10 cellular contexts compared by ENCODE assay signal in the genomic region with DNA sequence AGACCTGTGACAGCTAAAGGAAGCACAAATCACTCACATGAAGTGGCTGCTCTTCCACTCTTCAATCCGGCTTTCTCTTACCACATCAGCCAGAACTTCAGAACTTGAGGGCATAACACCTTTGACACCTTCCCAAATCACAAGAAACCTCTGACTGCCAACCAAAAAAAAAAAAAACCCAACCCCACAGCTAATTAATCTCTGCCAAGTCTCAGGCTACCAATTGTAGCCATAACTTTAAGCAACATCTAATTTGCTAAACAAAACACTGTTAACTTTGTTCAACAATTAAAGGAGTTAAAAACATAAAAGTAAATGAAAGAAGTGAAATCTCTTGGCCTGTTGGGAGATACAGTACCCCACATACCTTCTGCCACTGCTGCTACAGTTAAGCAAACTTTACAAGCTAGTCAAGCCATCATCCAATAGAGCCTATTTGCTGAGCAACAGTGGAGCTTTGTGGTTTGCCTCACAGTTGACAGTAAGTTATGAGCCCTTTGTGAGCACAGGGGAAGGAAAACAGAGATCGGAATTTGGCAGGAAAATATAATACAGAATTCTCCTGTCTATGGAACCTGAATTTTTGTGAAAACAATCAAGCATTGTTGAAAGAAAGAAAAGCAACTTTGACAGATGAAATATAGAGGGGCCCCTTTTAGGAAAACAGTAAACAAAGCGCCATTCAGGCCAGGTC. TPM values are rescaled to one million over a fixed set of nuclear protein-coding genes. Genes with fewer than 3 reads are reported as not detected.
DNase-seq lines count a peak whose midpoint lies in the region; ATAC-seq and TF ChIP-seq lines count a peak whose summit lies in the region.
"Had no signal": no experiment of that assay in that cellular context is flagged by ENCODE, and none has a peak within 500 bp of the region (broad histone marks: within the 10 kb centered on the region; RNA-seq: fewer than 3 reads in every experiment).

A gene (minus strand): TSS at position 490 of the 694 bp plus-strand sequence. CDS start 15,298 bp downstream, outside the sequence.

- no peaks in the 10 kb centered on the region for H3K36me3 ChIP-seq in A673 (ENCODE audit: insufficient read depth, low read length, poor library complexity, severe bottlenecking)

- no peaks in the 10 kb centered on the region for H3K9me3 ChIP-seq in A673 (ENCODE audit: low read depth, low read length, poor library complexity, severe bottlenecking)

- H3K4me3 ChIP-seq in A673 (ENCODE audit: low read depth, low read length, poor library complexity, severe bottlenecking) (peak within 1 kb of the TSS; percentile 34), fibroblast of pulmonary artery (replicated peaks; ENCODE audit: low read depth, low read length) (no peak within 1 kb of the TSS)

- H3K36me3 Mint-ChIP-seq in mesothelial cell of epicardium (no peaks in the 10 kb centered on the region), T-cell (no peaks in the 10 kb centered on the region)
- H3K36me3 Mint-ChIP-seq: memory B cell had no signal

- POLR2A ChIA-PET in A673 (lab: Charles Lee; ENCODE audit: low non-redundant PET) = no interaction called here
- POLR2A ChIA-PET in T-cell (lab: Charles Lee) = no interaction called here

- TF ChIP-seq CTCF in A673 (conservative IDR thresholded peaks at IDR 0.05; ENCODE audit: low read depth, low read length) (no peak), fibroblast of pulmonary artery (IDR thresholded peaks at IDR 0.05; ENCODE audit: low read length, missing control alignments) (no peak), mesothelial cell of epicardium (IDR thresholded peaks at IDR 0.05; ENCODE audit: unreplicated experiment) (no peak)

- DNase-seq in A673 (ENCODE audit: low spot score) (peak; percentile 39), NCI-H460 (ENCODE audit: extremely low read depth, low read depth) (peak; percentile 26), fibroblast of pulmonary artery (ENCODE audit: low read depth) (peak; percentile 20), mesothelial cell of epicardium (ENCODE audit: low spot score in 2 of 2, unreplicated experiment in 2 of 2) (no peak), T-cell (no peak), NCI-H187 treated with DMSO at 0.1 percent for 48 hours (lab: John Stamatoyannopoulos, UW) (no peak)
- DNase-seq in activated effector memory CD4-positive, alpha-beta T cell treated with anti-CD3 and anti-CD28 coated beads, Interleukin-2, amount 50 U/mL, for 16 hours = no peak
- DNase-seq: NCI-H1694 treated with DMSO at 0.1 percent for 48 hours had no signal

- H3K4me1 ChIP-seq in A673 (ENCODE audit: insufficient read depth, low read length, poor library complexity, severe bottlenecking) = peaks cover 45% of the 10 kb centered on the region

- no TSS peak for BruUV-seq in A673 (replicated peaks; lab: Mats Ljungman, UMichigan)

- no peaks in the 10 kb centered on the region for H3K9me3 Mint-ChIP-seq in mesothelial cell of epicardium
- H3K9me3 Mint-ChIP-seq in T-cell = peaks cover under 1 to 4% (median 3%) of the 10 kb centered on the region in 3 donors

- H3K4me3 Mint-ChIP-seq in mesothelial cell of epicardium (peak within 1 kb of the TSS; percentile 4), T-cell (no peak within 1 kb of the TSS)
- H3K4me3 Mint-ChIP-seq: memory B cell had no signal

- peak within 1 kb of the TSS; percentile 72 for H3K27ac ChIP-seq in A673 (ENCODE audit: low read depth, low read length, poor library complexity, severe bottlenecking)

- H3K27me3 Mint-ChIP-seq in mesothelial cell of epicardium (ENCODE audit: low read depth) (no peaks in the 10 kb centered on the region), T-cell (no peaks in the 10 kb centered on the region)
- H3K27me3 Mint-ChIP-seq: memory B cell had no signal

- H3K4me1 Mint-ChIP-seq in mesothelial cell of epicardium (peaks cover 38% of the 10 kb centered on the region), T-cell (no peaks in the 10 kb centered on the region)
- H3K4me1 Mint-ChIP-seq: memory B cell had no signal

- H3K27ac Mint-ChIP-seq in mesothelial cell of epicardium (peak within 1 kb of the TSS; percentile 92), T-cell (no peak within 1 kb of the TSS)
- H3K27ac Mint-ChIP-seq: memory B cell had no signal

- intact Hi-C loops in A673 (cut with micrococcal nuclease; ENCODE audit: unreplicated experiment) = no loop called here

- ATAC-seq in GM18511 (IDR thresholded peaks at IDR 0.05; ENCODE audit: unreplicated experiment) = no peak
- no peak for ATAC-seq in T-cell (replicated peaks in 1 of 4)

- CTCF ChIA-PET in A673 (lab: Charles Lee) (no interaction called here), T-cell (lab: Charles Lee) (no interaction called here)

- no peaks in the 10 kb centered on the region for H3K27me3 ChIP-seq in A673 (replicated peaks; ENCODE audit: insufficient read depth, low read depth, low read length, poor library complexity)

RNA-seq across cellular contexts. Expression of the gene that starts here (rescaled TPM):
- total RNA-seq in A673 (2021) (27.5 and 32.1 TPM in 2 replicates), mesothelial cell of epicardium (43.7 to 49.0 TPM (median 46.4 TPM) in 3 replicates), T-cell (under 1 TPM in 1 of 5 donors, not detected in 4; 0.16 TPM)
- 14.2 and 17.2 TPM in 2 replicates for total RNA-seq in NCI-H460 (2014; rRNA removed; shearing (Covaris generic))
- polyA plus RNA-seq in NCI-H460 (2014; cell fraction: nucleus; rRNA removed) = 3.4 and 4.4 TPM in 2 replicates

Comparison
In these comparisons a context has a peak if more than half of its experiments do, and no peak if none do; other contexts are left out.
1. RNA of the gene that starts here (total RNA-seq): 43.7 to 49.0 TPM in mesothelial cell of epicardium, 27.5 to 32.1 TPM in A673 and 14.2 to 17.2 TPM in NCI-H460; 0.16 TPM in T-cell; every median in the first group is over 10 times any median in the second.
2. DNase-seq: peak in A673 (single experiment), NCI-H460 (single experiment) and fibroblast of pulmonary artery (single experiment); none in mesothelial cell of epicardium (0 of 2), activated effector memory CD4-positive, alpha-beta T cell treated with anti-CD3 and anti-CD28 coated beads, Interleukin-2, amount 50 U/mL, for 16 hours (single experiment), T-cell (0 of 34) and NCI-H187 treated with DMSO at 0.1 percent for 48 hours (single experiment).